In genomic region chr11:117819096-117820040, GRCh38 we compare ENCODE assay signal across 8 cellular contexts. TPM values are rescaled to one million over a fixed set of nuclear protein-coding genes. Genes with fewer than 3 reads are reported as not detected.
A peak's percentile ranks its signal among the peaks of the same experiment; 100 is the strongest.
DNase-seq lines count a peak whose midpoint lies in the region; ATAC-seq and TF ChIP-seq lines count a peak whose summit lies in the region.

No MANE protein-coding gene starts in this region.

- H3K4me3 ChIP-seq in WI38 (ENCODE audit: low read depth, low read length) (no peak overlapping the region), smooth muscle cell (no peak overlapping the region)

- H3K79me2 ChIP-seq in smooth muscle cell (ENCODE audit: low read depth): no peaks in the 10 kb centered on the region

- peaks cover 53 to 62% of the 10 kb centered on the region in 2 donors for H3K4me1 Mint-ChIP-seq in natural killer cell treated with Interleukin-12 subunit alpha and Interleukin-12 subunit beta and Interleukin-15 and Interleukin-18, amount 100 ng/mL, for 72 hours (ENCODE audit: low read depth in 2 of 2)
- peaks cover 16 to 50% of the 10 kb centered on the region in 2 donors for H3K4me1 Mint-ChIP-seq in natural killer cell

- H4K20me1 ChIP-seq in smooth muscle cell (ENCODE audit: low read depth): no peaks in the 10 kb centered on the region

- H3K9me3 Mint-ChIP-seq in natural killer cell treated with Interleukin-12 subunit alpha and Interleukin-12 subunit beta and Interleukin-15 and Interleukin-18, amount 100 ng/mL, for 72 hours: no peaks in the 10 kb centered on the region
- no peaks in the 10 kb centered on the region for H3K9me3 Mint-ChIP-seq in natural killer cell

- no peaks in the 10 kb centered on the region for H3K36me3 ChIP-seq in smooth muscle cell (ENCODE audit: low read depth)

- no peaks in the 10 kb centered on the region for H3K9me3 ChIP-seq in smooth muscle cell (replicated peaks; ENCODE audit: low read depth)

- no peak for TF ChIP-seq CTCF in natural killer cell (IDR thresholded peaks at IDR 0.05)
- TF ChIP-seq CTCF in WI38 (IDR thresholded peaks at IDR 0.05; ENCODE audit: low read depth, low read length): peak; percentile 69
- peak; percentile 63 for TF ChIP-seq CTCF in smooth muscle cell (IDR thresholded peaks at IDR 0.05; ENCODE audit: borderline replicate concordance, insufficient read depth, poor library complexity, severe bottlenecking)

- H3K9ac ChIP-seq in smooth muscle cell (ENCODE audit: low read depth): no peak overlapping the region

- no peak overlapping the region for H2AFZ ChIP-seq in smooth muscle cell (ENCODE audit: low read depth)

- H3K27me3 Mint-ChIP-seq in natural killer cell treated with Interleukin-12 subunit alpha and Interleukin-12 subunit beta and Interleukin-15 and Interleukin-18, amount 100 ng/mL, for 72 hours: peaks cover 0 to 3% of the 10 kb centered on the region in 2 donors
- H3K27me3 Mint-ChIP-seq in natural killer cell (ENCODE audit: low read depth in 2 of 2): peaks cover 0 to 6% of the 10 kb centered on the region in 2 donors

- H3F3A ChIP-seq in smooth muscle cell (ENCODE audit: low read depth): peaks cover 9% of the 10 kb centered on the region

- peak overlapping the region; percentile 70 to 95 for H3K27ac Mint-ChIP-seq in natural killer cell treated with Interleukin-12 subunit alpha and Interleukin-12 subunit beta and Interleukin-15 and Interleukin-18, amount 100 ng/mL, for 72 hours
- peak overlapping the region in 1 of 2 donors; percentile 90 for H3K27ac Mint-ChIP-seq in natural killer cell

- no peaks in the 10 kb centered on the region for H3K27me3 ChIP-seq in smooth muscle cell (ENCODE audit: low read depth)

- intact Hi-C loops in natural killer cell (cut with micrococcal nuclease) (no loop called here), Right ventricle myocardium superior (cut with DNase I) (no loop called here)

- no peak overlapping the region for H3K4me3 Mint-ChIP-seq in natural killer cell treated with Interleukin-12 subunit alpha and Interleukin-12 subunit beta and Interleukin-15 and Interleukin-18, amount 100 ng/mL, for 72 hours
- no peak overlapping the region for H3K4me3 Mint-ChIP-seq in natural killer cell

- no peak for DNase-seq in natural killer cell treated with Interleukin-12 subunit alpha and Interleukin-12 subunit beta and Interleukin-15 and Interleukin-18, amount 100 ng/mL, for 72 hours (ENCODE audit: low spot score)
- DNase-seq in natural killer cell (no peak), NCI-H2029 (lab: John Stamatoyannopoulos, UW) (peak; percentile 63), Right ventricle myocardium superior (peak; percentile 79), smooth muscle cell (lab: John Stamatoyannopoulos, UW; ENCODE audit: unreplicated experiment) (peak; percentile 19), COLO829 (ENCODE audit: low spot score) (no peak)
- DNase-seq in stimulated activated CD4-positive, alpha-beta T cell treated with anti-CD3 and anti-CD28 coated beads, Interleukin-4, amount 100 ng/mL, for 4 hours: no peak

- ATAC-seq in natural killer cell treated with Interleukin-12 subunit alpha and Interleukin-12 subunit beta and Interleukin-15 and Interleukin-18, amount 100 ng/mL, for 72 hours: no peak
- ATAC-seq in natural killer cell: no peak
- ATAC-seq in Right ventricle myocardium superior (ENCODE audit: poor library complexity): peak; percentile 36

- no peaks in the 10 kb centered on the region for H3K36me3 Mint-ChIP-seq in natural killer cell treated with Interleukin-12 subunit alpha and Interleukin-12 subunit beta and Interleukin-15 and Interleukin-18, amount 100 ng/mL, for 72 hours
- no peaks in the 10 kb centered on the region for H3K36me3 Mint-ChIP-seq in natural killer cell

- H3K4me1 ChIP-seq in smooth muscle cell (ENCODE audit: low read depth): peaks cover 28% of the 10 kb centered on the region

- no peak overlapping the region for H3K4me2 ChIP-seq in smooth muscle cell

- WGBS in smooth muscle cell (ENCODE audit: low lambda C conversion rate): 63% methylated on average over 10 of the region's 10 CpGs

- H3K27ac ChIP-seq in smooth muscle cell (ENCODE audit: low read depth): no peak overlapping the region

RNA-seq across cellular contexts. Expression of gene FXYD2, which starts 5.2 kb away (rescaled TPM):
- 1 to 10 TPM in 1 of 2 donors, under 1 TPM in 1; 0.14 to 1.5 TPM for total RNA-seq in natural killer cell treated with Interleukin-12 subunit alpha and Interleukin-12 subunit beta and Interleukin-15 and Interleukin-18, amount 100 ng/mL, for 72 hours
- total RNA-seq in natural killer cell (under 1 TPM in 2 of 3 donors, not detected in 1; 0.75 to 0.78 TPM), Right ventricle myocardium superior (1.4 TPM), smooth muscle cell (0.40 TPM in 1 of 2 replicates, not detected in the other)
- polyA plus RNA-seq in smooth muscle cell: 1.00 and 2.3 TPM in 2 replicates

RNA-seq across cellular contexts. Expression of gene DSCAML1, which starts 22.4 kb away (rescaled TPM):
- total RNA-seq in natural killer cell treated with Interleukin-12 subunit alpha and Interleukin-12 subunit beta and Interleukin-15 and Interleukin-18, amount 100 ng/mL, for 72 hours: under 1 TPM in 1 of 2 donors, not detected in 1; 0.08 TPM
- under 1 TPM in 1 of 3 donors, not detected in 2; 0.66 TPM for total RNA-seq in natural killer cell
- 0.83 TPM for total RNA-seq in Right ventricle myocardium superior
- total RNA-seq in smooth muscle cell: 0.04 and 0.22 TPM in 2 replicates
- polyA plus RNA-seq in smooth muscle cell: 0.37 TPM in 1 of 2 replicates, not detected in the other

RNA-seq across cellular contexts. Expression of gene FXYD6, which starts 57.1 kb away (rescaled TPM):
- total RNA-seq in natural killer cell treated with Interleukin-12 subunit alpha and Interleukin-12 subunit beta and Interleukin-15 and Interleukin-18, amount 100 ng/mL, for 72 hours: not detected
- total RNA-seq in natural killer cell (under 1 TPM in 2 of 3 donors, not detected in 1; 0.20 to 0.90 TPM), Right ventricle myocardium superior (34.6 TPM), smooth muscle cell (24.6 and 27.7 TPM in 2 replicates)
- polyA plus RNA-seq in smooth muscle cell: 50.1 and 84.5 TPM in 2 replicates

Comparison
In these comparisons a context has a peak if more than half of its experiments do, and no peak if none do; other contexts are left out.
1. DNase-seq: peak in NCI-H2029 (single experiment), Right ventricle myocardium superior (single experiment) and smooth muscle cell (single experiment); none in natural killer cell treated with Interleukin-12 subunit alpha and Interleukin-12 subunit beta and Interleukin-15 and Interleukin-18, amount 100 ng/mL, for 72 hours (single experiment), natural killer cell (single experiment), stimulated activated CD4-positive, alpha-beta T cell treated with anti-CD3 and anti-CD28 coated beads, Interleukin-4, amount 100 ng/mL, for 4 hours (0 of 2) and COLO829 (single experiment).
2. RNA of gene FXYD6, which starts 57.1 kb away (total RNA-seq): 34.6 TPM in Right ventricle myocardium superior (single experiment) and 24.6 to 27.7 TPM in smooth muscle cell; 0.20 to 0.90 TPM in natural killer cell and not detected in natural killer cell treated with Interleukin-12 subunit alpha and Interleukin-12 subunit beta and Interleukin-15 and Interleukin-18, amount 100 ng/mL, for 72 hours; every median in the first group is over 10 times any median in the second.